1 cellular context compared by ENCODE assay signal in the genomic region with DNA sequence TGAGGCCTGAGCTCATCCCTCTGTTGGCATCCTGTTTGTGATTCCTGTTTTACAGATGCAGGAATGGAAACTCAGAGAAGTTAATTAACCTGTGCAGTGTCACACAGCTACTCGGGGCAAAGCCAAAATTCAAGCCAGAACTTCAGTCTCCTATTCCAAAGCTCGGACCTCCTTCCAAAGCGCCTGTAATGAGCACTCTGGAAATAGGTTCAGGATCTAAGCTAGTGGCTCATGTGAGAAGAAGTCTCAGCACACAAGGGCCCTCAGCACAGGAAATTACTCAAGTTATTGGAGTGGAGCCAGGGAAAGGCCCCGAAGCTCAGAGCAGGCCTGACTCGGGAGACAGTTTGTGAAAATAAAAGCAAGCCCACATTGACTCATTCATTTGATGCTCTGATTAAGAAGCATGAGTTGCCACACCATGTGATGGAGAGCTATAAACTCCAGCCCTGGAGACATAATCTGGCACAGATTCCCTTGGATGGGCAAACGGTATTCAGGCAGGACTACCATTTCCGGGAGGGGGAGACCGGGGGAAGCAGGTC.
TF ChIP-seq lines count a peak whose summit lies in the region.

No MANE protein-coding gene starts in this region.

TF ChIP-seq in endothelial cell of umbilical vein, 7 proteins besides CTCF, POLR2A, EP300 and RAD21 (continued from another document):
- peak; percentile 86 for TF ChIP-seq GATA2 (IDR thresholded peaks at IDR 0.05; ENCODE audit: insufficient read depth, insufficient read length, low read depth, low read length)
- peak; percentile 82 for TF ChIP-seq POLR2AphosphoS5 (IDR thresholded peaks at IDR 0.05; ENCODE audit: insufficient read depth, low read depth, low read length)
- peak; percentile 41 for TF ChIP-seq MYC (IDR thresholded peaks at IDR 0.05; ENCODE audit: low read depth, low read length)
